Comparison of ENCODE assay signal across 1 cellular context in the genomic region with DNA sequence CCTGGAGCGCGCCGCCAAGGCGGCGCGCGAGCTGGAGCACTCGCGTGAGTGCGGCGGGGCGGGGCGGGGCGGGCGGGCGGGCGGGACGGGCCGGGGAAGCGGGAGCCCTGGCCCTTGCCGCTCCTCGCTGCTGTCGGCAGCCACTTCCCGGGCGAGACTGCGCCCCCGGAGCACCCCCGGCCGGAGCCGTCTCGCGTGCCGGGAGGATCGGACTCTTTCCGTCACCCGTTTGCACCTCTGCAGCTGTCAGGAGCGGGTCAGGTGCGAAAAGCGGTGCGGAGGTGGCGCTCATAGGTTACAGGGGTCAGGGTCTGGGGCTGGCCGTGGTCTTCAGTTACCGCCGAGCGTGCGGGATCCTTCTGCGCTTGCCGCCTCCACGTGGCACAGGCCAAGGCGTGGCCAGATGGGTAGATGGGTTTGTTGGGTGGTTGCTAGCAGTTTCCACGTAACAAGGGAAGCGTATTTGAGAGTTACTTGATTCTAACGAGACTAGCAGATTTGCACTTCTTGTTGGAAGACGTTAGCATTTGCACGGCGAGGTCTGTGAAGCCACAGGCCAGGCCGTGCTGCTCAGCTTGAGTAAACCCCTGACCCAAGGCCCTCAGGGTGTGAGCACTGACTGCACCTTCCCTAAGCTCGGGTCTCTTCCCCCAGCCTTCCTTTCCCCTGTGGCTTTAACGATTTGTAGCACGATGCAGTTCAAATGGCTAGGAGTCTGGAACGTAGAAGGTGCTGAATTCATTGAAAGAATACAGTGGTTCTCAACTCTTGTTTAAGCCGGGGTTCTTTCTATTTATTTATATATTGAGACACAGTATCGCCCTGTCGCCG.
A peak's percentile ranks its signal among the peaks of the same experiment; 100 is the strongest.
TF ChIP-seq lines count a peak whose summit lies in the region.

No MANE protein-coding gene starts in this region.

TF ChIP-seq in K562, 482 proteins besides CTCF, POLR2A, EP300 and RAD21:
- TF ChIP-seq ZFX (CRISPR knock-in tag; IDR thresholded peaks at IDR 0.05) (peak; percentile 38), ARID4B (CRISPR knock-in tag; IDR thresholded peaks at IDR 0.05) (peak; percentile 41; the same call in 1 of the 2 replicates)
- TF ChIP-seq, protein P1, sequence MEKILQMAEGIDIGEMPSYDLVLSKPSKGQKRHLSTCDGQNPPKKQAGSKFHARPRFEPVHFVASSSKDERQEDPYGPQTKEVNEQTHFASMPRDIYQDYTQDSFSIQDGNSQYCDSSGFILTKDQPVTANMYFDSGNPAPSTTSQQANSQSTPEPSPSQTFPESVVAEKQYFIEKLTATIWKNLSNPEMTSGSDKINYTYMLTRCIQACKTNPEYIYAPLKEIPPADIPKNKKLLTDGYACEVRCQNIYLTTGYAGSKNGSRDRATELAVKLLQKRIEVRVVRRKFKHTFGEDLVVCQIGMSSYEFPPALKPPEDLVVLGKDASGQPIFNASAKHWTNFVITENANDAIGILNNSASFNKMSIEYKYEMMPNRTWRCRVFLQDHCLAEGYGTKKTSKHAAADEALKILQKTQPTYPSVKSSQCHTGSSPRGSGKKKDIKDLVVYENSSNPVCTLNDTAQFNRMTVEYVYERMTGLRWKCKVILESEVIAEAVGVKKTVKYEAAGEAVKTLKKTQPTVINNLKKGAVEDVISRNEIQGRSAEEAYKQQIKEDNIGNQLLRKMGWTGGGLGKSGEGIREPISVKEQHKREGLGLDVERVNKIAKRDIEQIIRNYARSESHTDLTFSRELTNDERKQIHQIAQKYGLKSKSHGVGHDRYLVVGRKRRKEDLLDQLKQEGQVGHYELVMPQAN (IDR thresholded peaks at IDR 0.05; ENCODE audit: borderline replicate concordance): peak; percentile 38; the same call in 1 of the 2 replicates
- TF ChIP-seq, protein P2, sequence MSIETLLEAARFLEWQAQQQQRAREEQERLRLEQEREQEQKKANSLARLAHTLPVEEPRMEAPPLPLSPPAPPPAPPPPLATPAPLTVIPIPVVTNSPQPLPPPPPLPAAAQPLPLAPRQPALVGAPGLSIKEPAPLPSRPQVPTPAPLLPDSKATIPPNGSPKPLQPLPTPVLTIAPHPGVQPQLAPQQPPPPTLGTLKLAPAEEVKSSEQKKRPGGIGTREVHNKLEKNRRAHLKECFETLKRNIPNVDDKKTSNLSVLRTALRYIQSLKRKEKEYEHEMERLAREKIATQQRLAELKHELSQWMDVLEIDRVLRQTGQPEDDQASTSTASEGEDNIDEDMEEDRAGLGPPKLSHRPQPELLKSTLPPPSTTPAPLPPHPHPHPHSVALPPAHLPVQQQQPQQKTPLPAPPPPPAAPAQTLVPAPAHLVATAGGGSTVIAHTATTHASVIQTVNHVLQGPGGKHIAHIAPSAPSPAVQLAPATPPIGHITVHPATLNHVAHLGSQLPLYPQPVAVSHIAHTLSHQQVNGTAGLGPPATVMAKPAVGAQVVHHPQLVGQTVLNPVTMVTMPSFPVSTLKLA (conservative IDR thresholded peaks at IDR 0.05): peak in 1 of 2 experiments; percentile 39; a peak in 1 of 4 replicates
TF ChIP-seq in K562: peak in this region for 4; not testable (repeated sequence) for 478.
